ENCODE assay signal across 23 cellular contexts in the genomic region with DNA sequence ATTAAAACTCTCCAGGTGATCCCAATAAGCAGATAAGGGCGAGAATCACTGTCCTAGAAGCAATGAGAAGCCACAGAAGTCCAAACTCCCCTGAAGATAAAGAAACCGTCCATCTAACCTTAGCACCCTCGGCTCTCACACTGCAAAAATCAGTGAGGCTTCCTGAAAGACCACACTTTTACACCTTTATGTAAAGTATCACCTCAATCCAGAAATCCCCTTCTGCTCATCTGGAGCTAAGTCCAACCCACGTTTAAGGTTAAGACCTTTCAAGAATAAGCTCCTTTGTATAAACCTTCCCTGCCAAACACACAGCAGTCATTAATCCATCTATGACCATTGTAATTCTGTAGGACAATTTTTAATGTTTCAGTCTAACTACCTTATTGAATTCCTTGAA.
DNase-seq lines count a peak whose midpoint lies in the region; ATAC-seq and TF ChIP-seq lines count a peak whose summit lies in the region.
"Had no signal": no experiment of that assay in that cellular context is flagged by ENCODE, and none has a peak within 500 bp of the region (broad histone marks: within the 10 kb centered on the region; RNA-seq: fewer than 3 reads in every experiment).

No MANE protein-coding gene starts in this region.

- H3K36me3 ChIP-seq in WERI-Rb-1 = peaks cover 21% of the 10 kb centered on the region

- H3K4me3 ChIP-seq in GM12865 (ENCODE audit: low read depth, low read length) (no peak overlapping the region; the same call in 1 of the 2 replicates), WERI-Rb-1 (ENCODE audit: low read depth, low read length) (no peak overlapping the region)
- H3K4me3 ChIP-seq: dorsolateral prefrontal cortex, GM23338, left ventricle myocardium inferior, psoas muscle, SJSA1, skin epidermis had no signal

- TF ChIP-seq CTCF in GM12865 (IDR thresholded peaks at IDR 0.05; ENCODE audit: insufficient read depth, low read depth, low read length, missing control alignments) (no peak), WERI-Rb-1 (IDR thresholded peaks at IDR 0.05; ENCODE audit: low read depth, low read length) (no peak)

- peak overlapping the region; percentile 63 for H3K27ac ChIP-seq in WERI-Rb-1
- H3K27ac ChIP-seq: C4-2B, dorsolateral prefrontal cortex, left ventricle myocardium inferior, psoas muscle, SJSA1, skin epidermis, VCaP had no signal

- no peaks in the 10 kb centered on the region for H3K27me3 ChIP-seq in WERI-Rb-1 (ENCODE audit: insufficient read depth, low read depth, severe bottlenecking)
- H3K27me3 ChIP-seq: dorsolateral prefrontal cortex, SJSA1 had no signal

- DNase-seq in GM12865 (ENCODE audit: low read depth) (peak; percentile 40), WERI-Rb-1 (peak; percentile 17), NCI-H2029 treated with DMSO at 0.1 percent for 48 hours (lab: John Stamatoyannopoulos, UW) (no peak), OCI-M2 (lab: John Stamatoyannopoulos, UW; ENCODE audit: unreplicated experiment) (no peak), NCI-H2081 (lab: John Stamatoyannopoulos, UW) (no peak)
- DNase-seq: activated CD4-positive, alpha-beta T cell treated with anti-CD3 and anti-CD28 coated beads, Interleukin-2, amount 50 U/mL, for 1 hour; activated naive CD4-positive, alpha-beta T cell; dorsolateral prefrontal cortex; foreskin fibroblast; left ventricle myocardium inferior; NCI-H345; psoas muscle; stimulated activated naive CD4-positive, alpha-beta T cell treated with Interleukin-2 at 50 U/mL for 16 hours; T-helper 2 cell had no signal

- no peaks in the 10 kb centered on the region for H3K9me3 ChIP-seq in WERI-Rb-1 (ENCODE audit: severe bottlenecking)
- H3K9me3 ChIP-seq: left ventricle myocardium inferior, psoas muscle, SJSA1 had no signal

- ATAC-seq in GM19025 (IDR thresholded peaks at IDR 0.05; ENCODE audit: low read depth, unreplicated experiment) (peak; percentile 57), HG02852 (IDR thresholded peaks at IDR 0.05; ENCODE audit: unreplicated experiment) (peak; percentile 74), GM21381 (IDR thresholded peaks at IDR 0.05; ENCODE audit: unreplicated experiment) (no peak)
- ATAC-seq: GM23338, Panc1, psoas muscle had no signal

Comparison
In these comparisons a context has a peak if more than half of its experiments do, and no peak if none do; other contexts are left out.
1. DNase-seq: peak in GM12865 (single experiment) and WERI-Rb-1 (single experiment); none in NCI-H2029 treated with DMSO at 0.1 percent for 48 hours (single experiment), OCI-M2 (single experiment) and NCI-H2081 (0 of 2).